19 cellular contexts compared by ENCODE assay signal in the genomic region with DNA sequence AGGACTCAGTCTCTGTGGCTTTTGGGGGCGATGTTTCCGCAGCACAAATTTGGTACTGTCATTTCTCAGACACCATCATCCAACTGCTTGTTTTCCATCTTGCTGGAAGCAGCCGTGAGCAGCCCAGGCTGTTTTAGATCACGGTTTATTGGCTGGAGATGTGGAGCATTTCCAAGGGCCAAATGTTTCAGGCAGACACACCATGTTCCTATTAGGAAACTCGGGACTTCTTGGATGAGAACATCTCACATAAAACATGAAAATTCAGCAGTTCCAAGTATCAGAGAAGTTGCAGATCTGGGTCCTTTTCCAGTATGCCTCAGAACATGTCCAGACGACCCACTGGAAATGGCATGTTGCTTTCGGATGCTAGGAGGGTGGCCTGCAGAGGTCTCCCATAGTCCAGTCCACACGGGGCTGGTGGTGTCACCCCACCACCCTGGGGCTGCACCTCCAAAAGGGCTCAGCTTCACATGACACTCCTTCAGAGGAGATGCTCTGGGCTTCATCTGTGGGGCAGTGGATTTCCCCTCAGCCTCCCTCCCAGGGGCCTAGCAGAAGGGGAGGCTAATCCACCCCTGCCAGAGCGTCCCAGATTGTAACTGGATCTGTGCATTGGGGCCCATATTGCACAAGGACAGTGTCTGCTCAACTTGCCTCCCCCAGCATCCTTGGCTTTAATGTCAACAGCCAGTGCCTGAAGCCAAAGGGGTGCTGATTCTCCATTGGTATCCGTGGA.
DNase-seq lines count a peak whose midpoint lies in the region; ATAC-seq, FAIRE-seq and TF ChIP-seq lines count a peak whose summit lies in the region.
"Had no signal": no experiment of that assay in that cellular context is flagged by ENCODE, and none has a peak within 500 bp of the region (broad histone marks: within the 10 kb centered on the region; RNA-seq: fewer than 3 reads in every experiment).

No MANE protein-coding gene starts in this region.

- peak; percentile 71 for DNase-seq in coronary artery (ENCODE audit: low spot score)
- DNase-seq in left ventricle myocardium superior = peak; percentile 40
- DNase-seq in pancreas = no peak
- DNase-seq in tibial artery = peak; percentile 76 to 77
- no peak for DNase-seq in mesothelial cell of epicardium (ENCODE audit: low spot score in 2 of 2, unreplicated experiment in 2 of 2)
- no peak for DNase-seq in NCI-H524 treated with DMSO at 0.1 percent for 48 hours (lab: John Stamatoyannopoulos, UW)
- no peak for DNase-seq in NCI-H1417 (lab: John Stamatoyannopoulos, UW)
- DNase-seq: cortex of kidney, DMS79 treated with DMSO at 0.1 percent for 48 hours, KBM-7, NCI-H187 treated with DMSO at 0.1 percent for 48 hours, NCI-H345, spleen, substantia nigra, T-helper 9 cell had no signal

- peak; percentile 90 for ATAC-seq in left ventricle myocardium superior
- ATAC-seq in pancreas = peak in 3 of 4 donors; percentile 28 to 38 (median 28)
- no peak for ATAC-seq in HG02798 (IDR thresholded peaks at IDR 0.05; ENCODE audit: poor library complexity, unreplicated experiment)
- ATAC-seq: activated CD4-positive, CD25-positive, alpha-beta regulatory T cell treated with anti-CD3 and anti-CD28 coated beads, Interleukin-2, amount 50 U/mL, for 24 hours; SK-N-SH treated with all-trans-retinoic acid at 6 μM for 48 hours had no signal

- no peak overlapping the region for H3K27ac Mint-ChIP-seq in mesothelial cell of epicardium
- H3K27ac Mint-ChIP-seq: activated naive CD4-positive, alpha-beta T cell treated with anti-CD3 and anti-CD28 coated beads, Interleukin-2, amount 50 U/mL, for 24 hours had no signal

- H3K27me3 ChIP-seq in pancreas = no peaks in the 10 kb centered on the region
- no peaks in the 10 kb centered on the region for H3K27me3 ChIP-seq in tibial artery
- H3K27me3 ChIP-seq: spleen had no signal

- no peaks in the 10 kb centered on the region for H3K4me1 ChIP-seq in pancreas
- peaks cover 0 to 22% (median 2%) of the 10 kb centered on the region in 4 donors for H3K4me1 ChIP-seq in tibial artery

- no peaks in the 10 kb centered on the region for H3K36me3 ChIP-seq in pancreas
- H3K36me3 ChIP-seq in tibial artery = no peaks in the 10 kb centered on the region
- H3K36me3 ChIP-seq: spleen had no signal

- intact Hi-C loops in left ventricle myocardium superior (cut with micrococcal nuclease) = no loop called here
- intact Hi-C loops in pancreas (cut with DNase I) = loop anchor here in 1 of 3 donors (10.0 kb wide), 1 partner anchor 55 kb away; no protein-coding TSS in a partner anchor
- intact Hi-C loops in tibial artery (cut with DNase I; ENCODE audit: low total_unique reads) = no loop called here

- H3K4me3 ChIP-seq in coronary artery = no peak overlapping the region
- no peak overlapping the region for H3K4me3 ChIP-seq in pancreas
- H3K4me3 ChIP-seq in tibial artery = no peak overlapping the region
- H3K4me3 ChIP-seq: spleen had no signal

- H3K27ac ChIP-seq in coronary artery (peak overlapping the region in 1 of 2 donors; percentile 63), pancreas (no peak overlapping the region), tibial artery (peak overlapping the region; percentile 34 to 36)

- TF ChIP-seq CTCF in coronary artery (IDR thresholded peaks at IDR 0.05) (no peak), pancreas (IDR thresholded peaks at IDR 0.05) (no peak), tibial artery (IDR thresholded peaks at IDR 0.05) (no peak), mesothelial cell of epicardium (IDR thresholded peaks at IDR 0.05; ENCODE audit: unreplicated experiment) (no peak)

- 59 to 71% methylated on average over 10 of the region's 10 CpGs for WGBS in pancreas, 2 donors

- H3K4me3 Mint-ChIP-seq in mesothelial cell of epicardium = no peak overlapping the region
- H3K4me3 Mint-ChIP-seq: activated naive CD4-positive, alpha-beta T cell treated with anti-CD3 and anti-CD28 coated beads, Interleukin-2, amount 50 U/mL, for 24 hours had no signal

- peaks cover 14% of the 10 kb centered on the region for H3K9me3 Mint-ChIP-seq in mesothelial cell of epicardium
- H3K9me3 Mint-ChIP-seq: activated naive CD4-positive, alpha-beta T cell treated with anti-CD3 and anti-CD28 coated beads, Interleukin-2, amount 50 U/mL, for 24 hours had no signal

- H3K9me3 ChIP-seq in pancreas (no peaks in the 10 kb centered on the region), tibial artery (no peaks in the 10 kb centered on the region)
- H3K9me3 ChIP-seq: spleen had no signal

- FAIRE-seq in pancreas (lab: Jason Lieb, UNC) = no peak

- no peaks in the 10 kb centered on the region for H3K4me1 Mint-ChIP-seq in mesothelial cell of epicardium
- H3K4me1 Mint-ChIP-seq: activated naive CD4-positive, alpha-beta T cell treated with anti-CD3 and anti-CD28 coated beads, Interleukin-2, amount 50 U/mL, for 24 hours had no signal

- no peaks in the 10 kb centered on the region for H3K36me3 Mint-ChIP-seq in mesothelial cell of epicardium
- H3K36me3 Mint-ChIP-seq: activated naive CD4-positive, alpha-beta T cell treated with anti-CD3 and anti-CD28 coated beads, Interleukin-2, amount 50 U/mL, for 24 hours had no signal

- H3K27me3 Mint-ChIP-seq in mesothelial cell of epicardium (ENCODE audit: low read depth) = no peaks in the 10 kb centered on the region

Comparison
In these comparisons a context has a peak if more than half of its experiments do, and no peak if none do; other contexts are left out.
1. DNase-seq: peak in coronary artery (single experiment), left ventricle myocardium superior (single experiment) and tibial artery (2 of 2); none in pancreas (0 of 6), mesothelial cell of epicardium (0 of 2), NCI-H524 treated with DMSO at 0.1 percent for 48 hours (single experiment) and NCI-H1417 (0 of 3).
2. H3K27ac ChIP-seq: peak in tibial artery (2 of 2); none in pancreas (0 of 4).